13 cellular contexts compared by ENCODE assay signal in the genomic region with DNA sequence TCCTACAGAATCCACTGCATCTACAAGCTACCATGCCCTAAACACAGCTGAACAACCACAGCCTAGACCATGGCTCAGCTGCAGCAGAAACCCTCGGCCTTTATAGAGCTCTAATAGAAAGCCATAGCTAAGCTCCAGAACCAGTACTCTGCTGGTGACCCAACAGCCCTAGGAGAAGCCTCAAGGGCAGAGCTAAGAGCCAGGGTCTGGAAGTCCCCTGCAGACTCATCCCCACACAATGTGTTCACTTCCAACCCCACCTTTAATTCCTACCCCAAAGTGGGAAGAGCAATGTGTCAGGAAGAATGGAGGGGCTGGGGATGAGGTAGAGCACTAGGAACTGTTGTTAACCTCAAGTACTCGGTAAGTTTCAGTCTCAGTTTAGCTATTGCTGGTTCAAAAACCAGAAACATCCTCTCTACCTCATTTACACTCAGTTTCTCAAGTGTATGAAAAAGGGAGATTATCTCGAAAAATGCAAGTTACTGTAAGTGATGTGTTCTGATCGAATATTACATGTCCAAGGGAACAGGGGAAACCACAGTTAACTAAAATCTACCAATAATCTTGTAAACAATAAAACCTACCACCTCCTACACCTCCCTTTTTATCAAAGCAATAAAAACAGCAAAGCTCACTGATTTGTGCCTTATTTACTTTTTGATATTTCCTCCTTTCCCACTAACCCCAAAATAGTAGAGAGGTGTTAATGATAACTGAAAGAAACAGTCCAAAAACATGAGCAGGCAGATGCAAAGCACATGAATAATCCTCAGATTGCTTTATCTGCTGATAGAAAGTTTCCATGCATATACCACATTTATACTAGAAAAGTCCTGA. TPM values are rescaled to one million over a fixed set of nuclear protein-coding genes. Genes with fewer than 3 reads are reported as not detected.
DNase-seq lines count a peak whose midpoint lies in the region; ATAC-seq lines count a peak whose summit lies in the region.
"Had no signal": no experiment of that assay in that cellular context is flagged by ENCODE, and none has a peak within 500 bp of the region (broad histone marks: within the 10 kb centered on the region; RNA-seq: fewer than 3 reads in every experiment).

No MANE protein-coding gene starts in this region.

- peaks cover 58% of the 10 kb centered on the region for H3K4me1 Mint-ChIP-seq in activated T-cell treated with anti-CD3 and anti-CD28 coated beads, Interleukin-2, amount 50 U/mL, for 72 hours (ENCODE audit: low read depth)

- DNase-seq in activated T-cell treated with anti-CD3 and anti-CD28 coated beads, Interleukin-2, amount 50 U/mL, for 72 hours: peak; percentile 31 to 39
- DNase-seq in cortex of kidney (lab: John Stamatoyannopoulos, UW) (no peak), NCI-H510A treated with DMSO at 0.1 percent for 48 hours (lab: John Stamatoyannopoulos, UW) (no peak), NCI-H524 (lab: John Stamatoyannopoulos, UW) (no peak), Right ventricle myocardium inferior (ENCODE audit: missing footprints) (no peak)
- DNase-seq: activated effector memory CD4-positive, alpha-beta T cell treated with Interleukin-2 at 50 U/mL for 16 hours; DMS153; NCI-H1694 treated with DMSO at 0.1 percent for 48 hours; psoas muscle had no signal

- peak overlapping the region; percentile 99 for H3K27ac Mint-ChIP-seq in activated T-cell treated with anti-CD3 and anti-CD28 coated beads, Interleukin-2, amount 50 U/mL, for 72 hours

- peak overlapping the region; percentile 67 to 89 for H3K4me3 Mint-ChIP-seq in activated T-cell treated with anti-CD3 and anti-CD28 coated beads, Interleukin-2, amount 50 U/mL, for 72 hours

- ATAC-seq in GM18499 (IDR thresholded peaks at IDR 0.05; ENCODE audit: insufficient read depth, unreplicated experiment) (peak; percentile 61), GM19463 (IDR thresholded peaks at IDR 0.05; ENCODE audit: unreplicated experiment) (peak; percentile 86), HG03045 (IDR thresholded peaks at IDR 0.05; ENCODE audit: unreplicated experiment) (peak; percentile 88), Right ventricle myocardium inferior (no peak)
- ATAC-seq in activated T-cell treated with anti-CD3 and anti-CD28 coated beads, Interleukin-2, amount 50 U/mL, for 72 hours (replicated peaks in 1 of 2): peak; percentile 86 to 90
- ATAC-seq: HCT116, psoas muscle had no signal

- no peaks in the 10 kb centered on the region for H3K27me3 Mint-ChIP-seq in activated T-cell treated with anti-CD3 and anti-CD28 coated beads, Interleukin-2, amount 50 U/mL, for 72 hours (ENCODE audit: low read depth)

- H3K9me3 Mint-ChIP-seq in activated T-cell treated with anti-CD3 and anti-CD28 coated beads, Interleukin-2, amount 50 U/mL, for 72 hours: no peaks in the 10 kb centered on the region

- intact Hi-C loops in Right ventricle myocardium inferior (cut with DNase I): no loop called here

- peaks cover 8 to 33% of the 10 kb centered on the region in 2 donors for H3K36me3 Mint-ChIP-seq in activated T-cell treated with anti-CD3 and anti-CD28 coated beads, Interleukin-2, amount 50 U/mL, for 72 hours (ENCODE audit: insufficient read depth in 2 of 2)

RNA-seq across cellular contexts. Expression of a gene that starts 36.2 kb away (rescaled TPM):
- total RNA-seq in activated T-cell treated with anti-CD3 and anti-CD28 coated beads, Interleukin-2, amount 50 U/mL, for 72 hours: 10 to 100 TPM; 39.5 to 46.3 TPM
- 10.5 TPM for total RNA-seq in Right ventricle myocardium inferior

Comparison
In these comparisons a context has a peak if more than half of its experiments do, and no peak if none do; other contexts are left out.
1. DNase-seq: peak in activated T-cell treated with anti-CD3 and anti-CD28 coated beads, Interleukin-2, amount 50 U/mL, for 72 hours (2 of 2); none in cortex of kidney (single experiment), NCI-H510A treated with DMSO at 0.1 percent for 48 hours (single experiment), NCI-H524 (0 of 2) and Right ventricle myocardium inferior (single experiment).